ENCODE assay signal across 1 cellular context in the genomic region with DNA sequence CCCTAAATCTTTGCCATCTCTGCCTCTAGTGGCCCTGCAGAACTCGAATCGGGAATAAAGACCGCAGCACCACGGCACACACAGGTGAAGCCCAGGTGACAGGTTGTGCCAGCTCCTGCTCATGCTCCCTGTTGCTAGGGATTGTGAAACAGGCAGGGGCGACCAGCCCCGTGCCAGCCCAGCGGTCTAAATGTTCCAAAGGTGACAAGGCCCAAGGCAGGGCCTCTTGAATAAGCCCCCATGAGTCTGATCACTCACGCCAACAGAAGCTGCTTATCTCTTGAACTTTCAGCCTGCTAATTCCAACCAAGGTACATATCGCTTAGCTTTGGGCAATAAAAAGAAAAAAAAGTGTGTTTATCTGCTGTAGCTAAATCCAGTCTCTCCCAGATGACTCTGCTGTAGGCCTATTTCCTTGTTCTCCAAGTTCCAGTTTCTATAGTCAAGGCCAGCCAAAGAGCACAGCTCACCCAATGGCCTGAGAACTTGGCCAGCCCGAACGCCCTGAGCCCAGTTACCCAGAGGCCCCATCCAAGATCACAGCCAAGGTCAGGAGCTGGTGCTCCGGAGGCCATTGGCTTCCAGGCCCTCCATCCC.
A peak's percentile ranks its signal among the peaks of the same experiment; 100 is the strongest.
TF ChIP-seq lines count a peak whose summit lies in the region.

No MANE protein-coding gene starts in this region.

TF ChIP-seq in HepG2, 621 proteins besides CTCF, POLR2A, EP300 and RAD21 (continues in another document):
- TF ChIP-seq ZNF547 (CRISPR knock-in tag; IDR thresholded peaks at IDR 0.05) (0 out of 2 replicates have a peak, but pooled peaks have one; percentile 16), SALL1 (CRISPR knock-in tag; IDR thresholded peaks at IDR 0.05) (peak; percentile 59; the same call in 1 of the 2 replicates), CREB1 (IDR thresholded peaks at IDR 0.05) (no peak), CREB1 (CRISPR knock-in tag; IDR thresholded peaks at IDR 0.05) (no peak), XRCC5 (optimal IDR thresholded peaks at IDR 0.05; ENCODE audit: low read length) (peak; percentile 32), TCF7 (IDR thresholded peaks at IDR 0.05; ENCODE audit: low read depth) (peak; percentile 39; the same call in 1 of the 2 replicates), ZNF354B (CRISPR knock-in tag; IDR thresholded peaks at IDR 0.05) (no peak), SKI (IDR thresholded peaks at IDR 0.05; ENCODE audit: partially characterized antibody) (peak; percentile 35), RXRB (CRISPR knock-in tag; IDR thresholded peaks at IDR 0.05; ENCODE audit: borderline replicate concordance) (peak; percentile 11; the same call in 1 of the 2 replicates), PAF1 (CRISPR knock-in tag; IDR thresholded peaks at IDR 0.05) (no peak), MIXL1 (CRISPR knock-in tag; IDR thresholded peaks at IDR 0.05) (0 out of 2 replicates have a peak, but pooled peaks have one; percentile 10), TBX2 (CRISPR knock-in tag; IDR thresholded peaks at IDR 0.05; ENCODE audit: borderline replicate concordance) (peak; percentile 81), ZNF274 (CRISPR knock-in tag; IDR thresholded peaks at IDR 0.05) (no peak), ZNF317 (CRISPR knock-in tag; IDR thresholded peaks at IDR 0.05) (peak; percentile 35; the same call in 1 of the 2 replicates), ZNF335 (CRISPR knock-in tag; IDR thresholded peaks at IDR 0.05) (peak; percentile 60; the same call in 1 of the 2 replicates), ZNF879 (CRISPR knock-in tag; IDR thresholded peaks at IDR 0.05) (no peak), NCOA2 (CRISPR knock-in tag; IDR thresholded peaks at IDR 0.05) (peak; percentile 29; the same call in 1 of the 2 replicates), ZNF30 (CRISPR knock-in tag; IDR thresholded peaks at IDR 0.05) (no peak), KDM6A (CRISPR knock-in tag; IDR thresholded peaks at IDR 0.05; ENCODE audit: low read depth) (peak; percentile 53; the same call in 1 of the 2 replicates), SPEN (CRISPR knock-in tag; IDR thresholded peaks at IDR 0.05; ENCODE audit: low read depth) (peak; percentile 33; the same call in 1 of the 2 replicates), LCORL (IDR thresholded peaks at IDR 0.05) (no peak), LCORL (CRISPR knock-in tag; IDR thresholded peaks at IDR 0.05) (peak; percentile 68; the same call in 1 of the 2 replicates), KDM1A (CRISPR knock-in tag; IDR thresholded peaks at IDR 0.05) (no peak), ARNTL (CRISPR knock-in tag; IDR thresholded peaks at IDR 0.05) (peak; percentile 35; the same call in 1 of the 2 replicates), ZFX (CRISPR knock-in tag; IDR thresholded peaks at IDR 0.05; ENCODE audit: low read depth) (peak; percentile 76)
- TF ChIP-seq, protein P1, sequence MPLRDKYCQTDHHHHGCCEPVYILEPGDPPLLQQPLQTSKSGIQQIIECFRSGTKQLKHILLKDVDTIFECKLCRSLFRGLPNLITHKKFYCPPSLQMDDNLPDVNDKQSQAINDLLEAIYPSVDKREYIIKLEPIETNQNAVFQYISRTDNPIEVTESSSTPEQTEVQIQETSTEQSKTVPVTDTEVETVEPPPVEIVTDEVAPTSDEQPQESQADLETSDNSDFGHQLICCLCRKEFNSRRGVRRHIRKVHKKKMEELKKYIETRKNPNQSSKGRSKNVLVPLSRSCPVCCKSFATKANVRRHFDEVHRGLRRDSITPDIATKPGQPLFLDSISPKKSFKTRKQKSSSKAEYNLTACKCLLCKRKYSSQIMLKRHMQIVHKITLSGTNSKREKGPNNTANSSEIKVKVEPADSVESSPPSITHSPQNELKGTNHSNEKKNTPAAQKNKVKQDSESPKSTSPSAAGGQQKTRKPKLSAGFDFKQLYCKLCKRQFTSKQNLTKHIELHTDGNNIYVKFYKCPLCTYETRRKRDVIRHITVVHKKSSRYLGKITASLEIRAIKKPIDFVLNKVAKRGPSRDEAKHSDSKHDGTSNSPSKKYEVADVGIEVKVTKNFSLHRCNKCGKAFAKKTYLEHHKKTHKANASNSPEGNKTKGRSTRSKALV (CRISPR knock-in tag; IDR thresholded peaks at IDR 0.05) = 0 out of 2 replicates have a peak, but pooled peaks have one; percentile 19
- TF ChIP-seq, protein P2, sequence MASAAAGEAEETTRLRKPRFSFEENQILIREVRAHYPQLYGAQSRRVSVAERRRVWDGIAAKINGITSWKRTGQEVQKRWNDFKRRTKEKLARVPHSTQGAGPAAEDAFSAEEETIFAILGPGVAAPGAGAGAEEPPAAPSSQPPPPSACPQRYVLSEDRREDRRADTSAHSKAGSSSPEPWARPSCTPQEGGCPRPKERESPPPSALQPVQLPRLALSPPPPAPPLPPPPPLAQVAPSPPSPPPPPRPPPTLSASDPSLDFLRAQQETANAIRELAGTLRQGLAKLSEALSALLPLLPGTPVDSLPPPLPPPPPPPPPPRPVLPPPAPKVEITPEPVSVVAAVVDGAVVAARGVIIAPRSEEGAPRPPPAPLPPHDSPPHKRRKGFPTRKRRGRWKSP (CRISPR knock-in tag; IDR thresholded peaks at IDR 0.05) = no peak
- TF ChIP-seq, protein P3, sequence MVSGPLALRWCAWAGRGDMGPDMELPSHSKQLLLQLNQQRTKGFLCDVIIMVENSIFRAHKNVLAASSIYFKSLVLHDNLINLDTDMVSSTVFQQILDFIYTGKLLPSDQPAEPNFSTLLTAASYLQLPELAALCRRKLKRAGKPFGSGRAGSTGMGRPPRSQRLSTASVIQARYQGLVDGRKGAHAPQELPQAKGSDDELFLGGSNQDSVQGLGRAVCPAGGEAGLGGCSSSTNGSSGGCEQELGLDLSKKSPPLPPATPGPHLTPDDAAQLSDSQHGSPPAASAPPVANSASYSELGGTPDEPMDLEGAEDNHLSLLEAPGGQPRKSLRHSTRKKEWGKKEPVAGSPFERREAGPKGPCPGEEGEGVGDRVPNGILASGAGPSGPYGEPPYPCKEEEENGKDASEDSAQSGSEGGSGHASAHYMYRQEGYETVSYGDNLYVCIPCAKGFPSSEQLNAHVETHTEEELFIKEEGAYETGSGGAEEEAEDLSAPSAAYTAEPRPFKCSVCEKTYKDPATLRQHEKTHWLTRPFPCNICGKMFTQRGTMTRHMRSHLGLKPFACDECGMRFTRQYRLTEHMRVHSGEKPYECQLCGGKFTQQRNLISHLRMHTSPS (CRISPR knock-in tag; IDR thresholded peaks at IDR 0.05; ENCODE audit: low read depth) = peak; percentile 87
- TF ChIP-seq, protein P4, sequence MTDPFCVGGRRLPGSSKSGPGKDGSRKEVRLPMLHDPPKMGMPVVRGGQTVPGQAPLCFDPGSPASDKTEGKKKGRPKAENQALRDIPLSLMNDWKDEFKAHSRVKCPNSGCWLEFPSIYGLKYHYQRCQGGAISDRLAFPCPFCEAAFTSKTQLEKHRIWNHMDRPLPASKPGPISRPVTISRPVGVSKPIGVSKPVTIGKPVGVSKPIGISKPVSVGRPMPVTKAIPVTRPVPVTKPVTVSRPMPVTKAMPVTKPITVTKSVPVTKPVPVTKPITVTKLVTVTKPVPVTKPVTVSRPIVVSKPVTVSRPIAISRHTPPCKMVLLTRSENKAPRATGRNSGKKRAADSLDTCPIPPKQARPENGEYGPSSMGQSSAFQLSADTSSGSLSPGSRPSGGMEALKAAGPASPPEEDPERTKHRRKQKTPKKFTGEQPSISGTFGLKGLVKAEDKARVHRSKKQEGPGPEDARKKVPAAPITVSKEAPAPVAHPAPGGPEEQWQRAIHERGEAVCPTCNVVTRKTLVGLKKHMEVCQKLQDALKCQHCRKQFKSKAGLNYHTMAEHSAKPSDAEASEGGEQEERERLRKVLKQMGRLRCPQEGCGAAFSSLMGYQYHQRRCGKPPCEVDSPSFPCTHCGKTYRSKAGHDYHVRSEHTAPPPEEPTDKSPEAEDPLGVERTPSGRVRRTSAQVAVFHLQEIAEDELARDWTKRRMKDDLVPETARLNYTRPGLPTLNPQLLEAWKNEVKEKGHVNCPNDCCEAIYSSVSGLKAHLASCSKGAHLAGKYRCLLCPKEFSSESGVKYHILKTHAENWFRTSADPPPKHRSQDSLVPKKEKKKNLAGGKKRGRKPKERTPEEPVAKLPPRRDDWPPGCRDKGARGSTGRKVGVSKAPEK (CRISPR knock-in tag; IDR thresholded peaks at IDR 0.05; ENCODE audit: borderline replicate concordance) = 0 out of 2 replicates have a peak, but pooled peaks have one; percentile 24
- TF ChIP-seq, protein P5, sequence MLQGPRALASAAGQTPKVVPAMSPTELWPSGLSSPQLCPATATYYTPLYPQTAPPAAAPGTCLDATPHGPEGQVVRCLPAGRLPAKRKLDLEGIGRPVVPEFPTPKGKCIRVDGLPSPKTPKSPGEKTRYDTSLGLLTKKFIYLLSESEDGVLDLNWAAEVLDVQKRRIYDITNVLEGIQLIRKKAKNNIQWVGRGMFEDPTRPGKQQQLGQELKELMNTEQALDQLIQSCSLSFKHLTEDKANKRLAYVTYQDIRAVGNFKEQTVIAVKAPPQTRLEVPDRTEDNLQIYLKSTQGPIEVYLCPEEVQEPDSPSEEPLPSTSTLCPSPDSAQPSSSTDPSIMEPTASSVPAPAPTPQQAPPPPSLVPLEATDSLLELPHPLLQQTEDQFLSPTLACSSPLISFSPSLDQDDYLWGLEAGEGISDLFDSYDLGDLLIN (CRISPR knock-in tag; IDR thresholded peaks at IDR 0.05; ENCODE audit: borderline replicate concordance) = no peak
- TF ChIP-seq, protein P6, sequence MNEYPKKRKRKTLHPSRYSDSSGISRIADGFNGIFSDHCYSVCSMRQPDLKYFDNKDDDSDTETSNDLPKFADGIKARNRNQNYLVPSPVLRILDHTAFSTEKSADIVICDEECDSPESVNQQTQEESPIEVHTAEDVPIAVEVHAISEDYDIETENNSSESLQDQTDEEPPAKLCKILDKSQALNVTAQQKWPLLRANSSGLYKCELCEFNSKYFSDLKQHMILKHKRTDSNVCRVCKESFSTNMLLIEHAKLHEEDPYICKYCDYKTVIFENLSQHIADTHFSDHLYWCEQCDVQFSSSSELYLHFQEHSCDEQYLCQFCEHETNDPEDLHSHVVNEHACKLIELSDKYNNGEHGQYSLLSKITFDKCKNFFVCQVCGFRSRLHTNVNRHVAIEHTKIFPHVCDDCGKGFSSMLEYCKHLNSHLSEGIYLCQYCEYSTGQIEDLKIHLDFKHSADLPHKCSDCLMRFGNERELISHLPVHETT (CRISPR knock-in tag; conservative IDR thresholded peaks at IDR 0.05) = no peak
- TF ChIP-seq, protein P7, sequence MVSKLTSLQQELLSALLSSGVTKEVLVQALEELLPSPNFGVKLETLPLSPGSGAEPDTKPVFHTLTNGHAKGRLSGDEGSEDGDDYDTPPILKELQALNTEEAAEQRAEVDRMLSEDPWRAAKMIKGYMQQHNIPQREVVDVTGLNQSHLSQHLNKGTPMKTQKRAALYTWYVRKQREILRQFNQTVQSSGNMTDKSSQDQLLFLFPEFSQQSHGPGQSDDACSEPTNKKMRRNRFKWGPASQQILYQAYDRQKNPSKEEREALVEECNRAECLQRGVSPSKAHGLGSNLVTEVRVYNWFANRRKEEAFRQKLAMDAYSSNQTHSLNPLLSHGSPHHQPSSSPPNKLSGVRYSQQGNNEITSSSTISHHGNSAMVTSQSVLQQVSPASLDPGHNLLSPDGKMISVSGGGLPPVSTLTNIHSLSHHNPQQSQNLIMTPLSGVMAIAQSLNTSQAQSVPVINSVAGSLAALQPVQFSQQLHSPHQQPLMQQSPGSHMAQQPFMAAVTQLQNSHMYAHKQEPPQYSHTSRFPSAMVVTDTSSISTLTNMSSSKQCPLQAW (CRISPR knock-in tag; IDR thresholded peaks at IDR 0.05) = 0 out of 2 replicates have a peak, but pooled peaks have one; percentile 4
- TF ChIP-seq, protein P8, sequence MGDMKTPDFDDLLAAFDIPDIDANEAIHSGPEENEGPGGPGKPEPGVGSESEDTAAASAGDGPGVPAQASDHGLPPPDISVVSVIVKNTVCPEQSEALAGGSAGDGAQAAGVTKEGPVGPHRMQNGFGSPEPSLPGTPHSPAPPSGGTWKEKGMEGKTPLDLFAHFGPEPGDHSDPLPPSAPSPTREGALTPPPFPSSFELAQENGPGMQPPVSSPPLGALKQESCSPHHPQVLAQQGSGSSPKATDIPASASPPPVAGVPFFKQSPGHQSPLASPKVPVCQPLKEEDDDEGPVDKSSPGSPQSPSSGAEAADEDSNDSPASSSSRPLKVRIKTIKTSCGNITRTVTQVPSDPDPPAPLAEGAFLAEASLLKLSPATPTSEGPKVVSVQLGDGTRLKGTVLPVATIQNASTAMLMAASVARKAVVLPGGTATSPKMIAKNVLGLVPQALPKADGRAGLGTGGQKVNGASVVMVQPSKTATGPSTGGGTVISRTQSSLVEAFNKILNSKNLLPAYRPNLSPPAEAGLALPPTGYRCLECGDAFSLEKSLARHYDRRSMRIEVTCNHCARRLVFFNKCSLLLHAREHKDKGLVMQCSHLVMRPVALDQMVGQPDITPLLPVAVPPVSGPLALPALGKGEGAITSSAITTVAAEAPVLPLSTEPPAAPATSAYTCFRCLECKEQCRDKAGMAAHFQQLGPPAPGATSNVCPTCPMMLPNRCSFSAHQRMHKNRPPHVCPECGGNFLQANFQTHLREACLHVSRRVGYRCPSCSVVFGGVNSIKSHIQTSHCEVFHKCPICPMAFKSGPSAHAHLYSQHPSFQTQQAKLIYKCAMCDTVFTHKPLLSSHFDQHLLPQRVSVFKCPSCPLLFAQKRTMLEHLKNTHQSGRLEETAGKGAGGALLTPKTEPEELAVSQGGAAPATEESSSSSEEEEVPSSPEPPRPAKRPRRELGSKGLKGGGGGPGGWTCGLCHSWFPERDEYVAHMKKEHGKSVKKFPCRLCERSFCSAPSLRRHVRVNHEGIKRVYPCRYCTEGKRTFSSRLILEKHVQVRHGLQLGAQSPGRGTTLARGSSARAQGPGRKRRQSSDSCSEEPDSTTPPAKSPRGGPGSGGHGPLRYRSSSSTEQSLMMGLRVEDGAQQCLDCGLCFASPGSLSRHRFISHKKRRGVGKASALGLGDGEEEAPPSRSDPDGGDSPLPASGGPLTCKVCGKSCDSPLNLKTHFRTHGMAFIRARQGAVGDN (CRISPR knock-in tag; IDR thresholded peaks at IDR 0.05) = peak; percentile 85
- TF ChIP-seq, protein P9, sequence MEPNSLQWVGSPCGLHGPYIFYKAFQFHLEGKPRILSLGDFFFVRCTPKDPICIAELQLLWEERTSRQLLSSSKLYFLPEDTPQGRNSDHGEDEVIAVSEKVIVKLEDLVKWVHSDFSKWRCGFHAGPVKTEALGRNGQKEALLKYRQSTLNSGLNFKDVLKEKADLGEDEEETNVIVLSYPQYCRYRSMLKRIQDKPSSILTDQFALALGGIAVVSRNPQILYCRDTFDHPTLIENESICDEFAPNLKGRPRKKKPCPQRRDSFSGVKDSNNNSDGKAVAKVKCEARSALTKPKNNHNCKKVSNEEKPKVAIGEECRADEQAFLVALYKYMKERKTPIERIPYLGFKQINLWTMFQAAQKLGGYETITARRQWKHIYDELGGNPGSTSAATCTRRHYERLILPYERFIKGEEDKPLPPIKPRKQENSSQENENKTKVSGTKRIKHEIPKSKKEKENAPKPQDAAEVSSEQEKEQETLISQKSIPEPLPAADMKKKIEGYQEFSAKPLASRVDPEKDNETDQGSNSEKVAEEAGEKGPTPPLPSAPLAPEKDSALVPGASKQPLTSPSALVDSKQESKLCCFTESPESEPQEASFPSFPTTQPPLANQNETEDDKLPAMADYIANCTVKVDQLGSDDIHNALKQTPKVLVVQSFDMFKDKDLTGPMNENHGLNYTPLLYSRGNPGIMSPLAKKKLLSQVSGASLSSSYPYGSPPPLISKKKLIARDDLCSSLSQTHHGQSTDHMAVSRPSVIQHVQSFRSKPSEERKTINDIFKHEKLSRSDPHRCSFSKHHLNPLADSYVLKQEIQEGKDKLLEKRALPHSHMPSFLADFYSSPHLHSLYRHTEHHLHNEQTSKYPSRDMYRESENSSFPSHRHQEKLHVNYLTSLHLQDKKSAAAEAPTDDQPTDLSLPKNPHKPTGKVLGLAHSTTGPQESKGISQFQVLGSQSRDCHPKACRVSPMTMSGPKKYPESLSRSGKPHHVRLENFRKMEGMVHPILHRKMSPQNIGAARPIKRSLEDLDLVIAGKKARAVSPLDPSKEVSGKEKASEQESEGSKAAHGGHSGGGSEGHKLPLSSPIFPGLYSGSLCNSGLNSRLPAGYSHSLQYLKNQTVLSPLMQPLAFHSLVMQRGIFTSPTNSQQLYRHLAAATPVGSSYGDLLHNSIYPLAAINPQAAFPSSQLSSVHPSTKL (CRISPR knock-in tag; IDR thresholded peaks at IDR 0.05) = peak; percentile 64
